11 cellular contexts compared by ENCODE assay signal in the genomic region with DNA sequence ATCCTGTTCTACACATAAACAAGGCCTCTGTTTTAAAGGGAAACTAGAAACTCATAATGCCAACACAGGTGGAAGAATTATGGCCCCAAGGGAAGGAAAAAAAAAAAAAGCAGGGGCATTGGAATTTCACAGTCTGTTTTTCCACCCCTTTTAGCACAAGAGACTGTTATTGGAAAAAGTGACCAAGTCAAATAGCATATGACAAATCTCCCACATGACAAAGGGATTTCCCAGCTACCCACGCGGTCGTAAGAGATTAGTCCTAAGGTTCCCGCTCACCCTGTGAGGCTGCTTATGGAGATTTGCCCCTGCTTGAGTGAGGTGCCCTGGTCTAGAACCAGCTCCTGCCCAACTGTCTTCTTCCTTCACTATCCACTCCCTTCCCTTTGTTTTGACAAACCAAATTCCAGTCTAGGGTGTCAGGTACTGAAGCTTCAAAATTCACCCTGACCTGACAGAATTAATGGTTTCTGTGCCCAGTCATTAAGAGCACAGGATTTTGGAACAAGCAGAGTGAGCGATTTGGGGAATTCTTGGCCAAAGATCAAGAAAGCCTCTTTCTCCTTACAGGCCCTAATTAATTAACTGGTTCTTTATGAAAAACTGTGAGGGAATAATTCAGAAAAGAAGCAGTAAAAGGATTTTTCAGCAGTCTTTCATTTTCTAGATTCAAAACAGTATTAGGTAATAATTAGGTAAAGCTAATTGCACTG.
DNase-seq lines count a peak whose midpoint lies in the region; ATAC-seq and TF ChIP-seq lines count a peak whose summit lies in the region.
"Had no signal": no experiment of that assay in that cellular context is flagged by ENCODE, and none has a peak within 500 bp of the region (broad histone marks: within the 10 kb centered on the region; RNA-seq: fewer than 3 reads in every experiment).

No MANE protein-coding gene starts in this region.

- H3K9me2 ChIP-seq in MM.1S (replicated peaks; ENCODE audit: insufficient read depth, low read length), result no peaks in the 10 kb centered on the region

- H3K27ac ChIP-seq in MM.1S (ENCODE audit: low read length), result no peak overlapping the region
- H3K27ac ChIP-seq: HL-60 had no signal

- no peaks in the 10 kb centered on the region for H3K4me1 Mint-ChIP-seq in T-helper 2 cell treated with Interferon-gamma antibody and Interleukin-4, amounts not matched to agents 5 μg/mL and 100 μg/mL, for 36 hours (ENCODE audit: low read depth)
- H3K4me1 Mint-ChIP-seq in stimulated activated effector memory CD8-positive, alpha-beta T cell treated with anti-CD3 and anti-CD28 coated beads, Interleukin-12 subunit alpha, Interleukin-12 subunit beta, amount 100 ng/mL, for 72 hours, result no peaks in the 10 kb centered on the region

- H3K9me3 ChIP-seq in MM.1S (replicated peaks; ENCODE audit: insufficient read depth, low read length), result no peaks in the 10 kb centered on the region

- no peak overlapping the region for H3K9ac ChIP-seq in MM.1S (ENCODE audit: low read length)

- H2AFZ ChIP-seq in MM.1S (ENCODE audit: low read length), result no peak overlapping the region

- H3K4me2 ChIP-seq in MM.1S (ENCODE audit: low read depth, low read length), result no peak overlapping the region

- H3K36me3 ChIP-seq in kidney epithelial cell (ENCODE audit: control insufficient read depth, insufficient read depth, low read length) (no peaks in the 10 kb centered on the region), MM.1S (replicated peaks; ENCODE audit: insufficient read depth, low read length) (no peaks in the 10 kb centered on the region)

- H3K9me3 Mint-ChIP-seq in T-helper 2 cell treated with Interferon-gamma antibody and Interleukin-4, amounts not matched to agents 5 μg/mL and 100 μg/mL, for 36 hours, result no peaks in the 10 kb centered on the region
- H3K9me3 Mint-ChIP-seq in activated naive CD4-positive, alpha-beta T cell treated with anti-CD3 and anti-CD28 coated beads, Interleukin-2, amount 50 U/mL, for 72 hours, result no peaks in the 10 kb centered on the region
- no peaks in the 10 kb centered on the region for H3K9me3 Mint-ChIP-seq in stimulated activated effector memory CD8-positive, alpha-beta T cell treated with anti-CD3 and anti-CD28 coated beads, Interleukin-12 subunit alpha, Interleukin-12 subunit beta, amount 100 ng/mL, for 72 hours

- no peak overlapping the region for H3K27ac Mint-ChIP-seq in T-helper 2 cell treated with Interferon-gamma antibody and Interleukin-4, amounts not matched to agents 5 μg/mL and 100 μg/mL, for 36 hours
- H3K27ac Mint-ChIP-seq in activated naive CD4-positive, alpha-beta T cell treated with anti-CD3 and anti-CD28 coated beads, Interleukin-2, amount 50 U/mL, for 72 hours, result peak overlapping the region in 1 of 2 donors; percentile 54
- no peak overlapping the region for H3K27ac Mint-ChIP-seq in stimulated activated effector memory CD8-positive, alpha-beta T cell treated with anti-CD3 and anti-CD28 coated beads, Interleukin-12 subunit alpha, Interleukin-12 subunit beta, amount 100 ng/mL, for 72 hours

- H3K79me2 ChIP-seq in MM.1S (ENCODE audit: low read length), result no peaks in the 10 kb centered on the region

- no peaks in the 10 kb centered on the region for H3K4me1 ChIP-seq in MM.1S (ENCODE audit: low read length)

- DNase-seq in T-helper 2 cell treated with Interferon-gamma antibody and Interleukin-4, amounts not matched to agents 5 μg/mL and 100 μg/mL, for 36 hours (ENCODE audit: low spot score), result peak; percentile 18
- DNase-seq in T-helper 2 cell (no peak), kidney epithelial cell (ENCODE audit: low read depth) (peak; percentile 26), AG08395 (ENCODE audit: low spot score) (no peak), MM.1S (no peak)
- no peak for DNase-seq in activated naive CD4-positive, alpha-beta T cell treated with anti-CD3 and anti-CD28 coated beads, Interleukin-2, amount 50 U/mL, for 72 hours (ENCODE audit: low spot score in 2 of 2)
- DNase-seq in stimulated activated effector memory CD8-positive, alpha-beta T cell treated with anti-CD3 and anti-CD28 coated beads, Interleukin-12 subunit alpha, Interleukin-12 subunit beta, amount 100 ng/mL, for 72 hours (ENCODE audit: low spot score in 2 of 2), result no peak
- DNase-seq: H7, NCI-H1694 had no signal

- H3K4me3 ChIP-seq in kidney epithelial cell (ENCODE audit: low read depth, low read length) (no peak overlapping the region), MM.1S (ENCODE audit: low read length) (no peak overlapping the region)

- ATAC-seq in activated naive CD4-positive, alpha-beta T cell treated with anti-CD3 and anti-CD28 coated beads, Interleukin-2, amount 50 U/mL, for 72 hours, result peak; percentile 61 to 87
- peak; percentile 57 for ATAC-seq in stimulated activated effector memory CD8-positive, alpha-beta T cell treated with anti-CD3 and anti-CD28 coated beads, Interleukin-12 subunit alpha, Interleukin-12 subunit beta, amount 100 ng/mL, for 72 hours
- ATAC-seq in HG02938 (IDR thresholded peaks at IDR 0.05; ENCODE audit: unreplicated experiment), result no peak

- no peaks in the 10 kb centered on the region for H4K20me1 ChIP-seq in MM.1S (ENCODE audit: insufficient read depth, low read length)

- H3K27me3 Mint-ChIP-seq in T-helper 2 cell treated with Interferon-gamma antibody and Interleukin-4, amounts not matched to agents 5 μg/mL and 100 μg/mL, for 36 hours (ENCODE audit: low read depth), result peaks cover 4% of the 10 kb centered on the region

- H3K36me3 Mint-ChIP-seq in T-helper 2 cell treated with Interferon-gamma antibody and Interleukin-4, amounts not matched to agents 5 μg/mL and 100 μg/mL, for 36 hours (ENCODE audit: low read depth), result no peaks in the 10 kb centered on the region
- no peaks in the 10 kb centered on the region for H3K36me3 Mint-ChIP-seq in activated naive CD4-positive, alpha-beta T cell treated with anti-CD3 and anti-CD28 coated beads, Interleukin-2, amount 50 U/mL, for 72 hours
- no peaks in the 10 kb centered on the region for H3K36me3 Mint-ChIP-seq in stimulated activated effector memory CD8-positive, alpha-beta T cell treated with anti-CD3 and anti-CD28 coated beads, Interleukin-12 subunit alpha, Interleukin-12 subunit beta, amount 100 ng/mL, for 72 hours

- no peak for TF ChIP-seq CTCF in kidney epithelial cell (IDR thresholded peaks at IDR 0.05; ENCODE audit: insufficient read depth, low read length, poor library complexity, severe bottlenecking)
- no peak for TF ChIP-seq CTCF in MM.1S (IDR thresholded peaks at IDR 0.05; ENCODE audit: low read length)

- no peaks in the 10 kb centered on the region for H3K27me3 ChIP-seq in kidney epithelial cell (ENCODE audit: control insufficient read depth, insufficient read depth, low read length)
- no peaks in the 10 kb centered on the region for H3K27me3 ChIP-seq in MM.1S (replicated peaks; ENCODE audit: insufficient read depth, low read length)

- no peak overlapping the region for H3K4me3 Mint-ChIP-seq in T-helper 2 cell treated with Interferon-gamma antibody and Interleukin-4, amounts not matched to agents 5 μg/mL and 100 μg/mL, for 36 hours
- H3K4me3 Mint-ChIP-seq in stimulated activated effector memory CD8-positive, alpha-beta T cell treated with anti-CD3 and anti-CD28 coated beads, Interleukin-12 subunit alpha, Interleukin-12 subunit beta, amount 100 ng/mL, for 72 hours, result no peak overlapping the region

- H3F3A ChIP-seq in MM.1S (ENCODE audit: insufficient read depth, low read length), result no peaks in the 10 kb centered on the region

Comparison
In these comparisons a context has a peak if more than half of its experiments do, and no peak if none do; other contexts are left out.
1. DNase-seq: peak in T-helper 2 cell treated with Interferon-gamma antibody and Interleukin-4, amounts not matched to agents 5 μg/mL and 100 μg/mL, for 36 hours (single experiment) and kidney epithelial cell (single experiment); none in T-helper 2 cell (0 of 5), activated naive CD4-positive, alpha-beta T cell treated with anti-CD3 and anti-CD28 coated beads, Interleukin-2, amount 50 U/mL, for 72 hours (0 of 2), stimulated activated effector memory CD8-positive, alpha-beta T cell treated with anti-CD3 and anti-CD28 coated beads, Interleukin-12 subunit alpha, Interleukin-12 subunit beta, amount 100 ng/mL, for 72 hours (0 of 2), AG08395 (single experiment) and MM.1S (single experiment).